8 cellular contexts compared by ENCODE assay signal in the genomic region with DNA sequence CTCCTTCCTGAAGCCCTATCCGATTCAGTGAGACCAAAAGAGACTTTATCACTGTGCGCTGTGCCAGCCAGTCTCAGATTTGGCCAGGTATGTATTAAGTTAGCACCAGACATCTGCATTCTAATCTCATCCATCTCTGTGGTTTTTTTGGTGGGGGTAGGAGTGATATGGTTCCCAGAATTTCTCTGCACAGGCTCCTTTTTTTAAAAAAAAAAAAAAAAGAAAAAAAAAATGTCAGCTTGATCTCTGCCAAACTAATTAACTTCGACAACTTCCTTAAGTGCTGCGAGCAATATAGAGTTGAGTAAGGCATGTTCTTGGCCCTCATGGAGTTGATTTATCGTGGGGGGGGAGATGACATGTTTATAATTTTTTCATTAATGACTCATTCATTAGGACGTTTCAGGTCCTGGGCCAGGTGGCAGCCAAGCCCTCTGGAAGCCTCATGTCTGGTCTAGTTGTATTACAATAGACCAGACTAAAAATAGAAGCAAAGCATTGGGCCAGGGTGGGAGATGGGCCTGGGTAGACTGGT. TPM values are rescaled to one million over a fixed set of nuclear protein-coding genes. Genes with fewer than 3 reads are reported as not detected.
DNase-seq lines count a peak whose midpoint lies in the region; ATAC-seq and TF ChIP-seq lines count a peak whose summit lies in the region.
"Had no signal": no experiment of that assay in that cellular context is flagged by ENCODE, and none has a peak within 500 bp of the region (broad histone marks: within the 10 kb centered on the region; RNA-seq: fewer than 3 reads in every experiment).

No MANE protein-coding gene starts in this region.

- H3K4me1 ChIP-seq in suprapubic skin, result peaks cover 66% of the 10 kb centered on the region

- no peak overlapping the region for H3K4me3 ChIP-seq in suprapubic skin

- no peak for TF ChIP-seq EP300 in suprapubic skin (IDR thresholded peaks at IDR 0.05)

- H3K27ac ChIP-seq in suprapubic skin, result peak overlapping the region; percentile 88

- DNase-seq in HPDE6-E6E7 (ENCODE audit: extremely low spot score) (peak; percentile 41), SW480 (ENCODE audit: low spot score) (peak; percentile 60), left cardiac atrium (no peak), suprapubic skin (ENCODE audit: low spot score in 2 of 2) (no peak), H4 (ENCODE audit: low spot score) (no peak)
- DNase-seq: activated CD4-positive, alpha-beta T cell treated with anti-CD3 and anti-CD28 coated beads for 1 hour had no signal

- no peaks in the 10 kb centered on the region for H3K9me3 ChIP-seq in suprapubic skin

- intact Hi-C loops in left cardiac atrium (cut with DNase I), result no loop called here

- 20% methylated on average over 6 of the region's 6 CpGs for WGBS in suprapubic skin

- ATAC-seq in left cardiac atrium (peak; percentile 36 to 42), HG03135 (IDR thresholded peaks at IDR 0.05; ENCODE audit: unreplicated experiment) (no peak), GM21723 (IDR thresholded peaks at IDR 0.05; ENCODE audit: unreplicated experiment) (no peak)

- no peak for TF ChIP-seq POLR2A in suprapubic skin (IDR thresholded peaks at IDR 0.05)

- TF ChIP-seq CTCF in suprapubic skin (IDR thresholded peaks at IDR 0.05), result no peak

- H3K27me3 ChIP-seq in suprapubic skin, result no peaks in the 10 kb centered on the region

- H3K36me3 ChIP-seq in suprapubic skin, result no peaks in the 10 kb centered on the region

RNA-seq across cellular contexts. Expression of gene SLCO3A1, which starts 12.9 kb away (rescaled TPM):
- total RNA-seq in left cardiac atrium (10 to 100 TPM; 37.8 to 47.7 TPM), suprapubic skin (100 to 1,000 TPM in 1 of 4 donors, 10 to 100 TPM in 3; 29.0 to 131 (median 44.6) TPM)
- total RNA-seq in H4 (2014; rRNA removed; shearing (Covaris generic)), result 7.2 and 9.3 TPM in 2 replicates

Comparison
In these comparisons a context has a peak if more than half of its experiments do, and no peak if none do; other contexts are left out.
1. DNase-seq: peak in HPDE6-E6E7 (single experiment) and SW480 (single experiment); none in left cardiac atrium (single experiment), suprapubic skin (0 of 2) and H4 (single experiment).
2. ATAC-seq: peak in left cardiac atrium (2 of 2); none in HG03135 (single experiment) and GM21723 (single experiment).